Comparison of ENCODE assay signal across 8 cellular contexts in genomic region chr7:96422388-96422787, GRCh38.
"Had no signal": no experiment of that assay in that cellular context is flagged by ENCODE, and none has a peak within 500 bp of the region (broad histone marks: within the 10 kb centered on the region; RNA-seq: fewer than 3 reads in every experiment).

No MANE protein-coding gene starts in this region.

- ATAC-seq: HCT116, HepG2 had no signal

- H3K27ac ChIP-seq: GM23248, HL-60 had no signal

- H3K4me1 ChIP-seq: HAP-1 had no signal

- H3K9me3 ChIP-seq: HAP-1 had no signal

- H3K36me3 ChIP-seq: HAP-1 had no signal

- H3K9ac ChIP-seq: GM23248 had no signal

- DNase-seq: GM23248, GOT3, H7, HFFc6 had no signal

- H3K4me3 ChIP-seq: GM23248, HAP-1 had no signal

- H2AFZ ChIP-seq: GM23248 had no signal
